Comparison of ENCODE assay signal across 18 cellular contexts in genomic region chr3:32321095-32321835, GRCh38.
DNase-seq lines count a peak whose midpoint lies in the region; ATAC-seq and TF ChIP-seq lines count a peak whose summit lies in the region.
"Had no signal": no experiment of that assay in that cellular context is flagged by ENCODE, and none has a peak within 500 bp of the region (broad histone marks: within the 10 kb centered on the region; RNA-seq: fewer than 3 reads in every experiment).

No MANE protein-coding gene starts in this region.

- H3K27ac Mint-ChIP-seq in neural progenitor cell, result peak overlapping the region; percentile 10
- H3K27ac Mint-ChIP-seq in mesothelial cell of epicardium, result no peak overlapping the region
- no peak overlapping the region for H3K27ac Mint-ChIP-seq in immature natural killer cell
- H3K27ac Mint-ChIP-seq: activated CD4-positive, alpha-beta memory T cell treated with anti-CD3 and anti-CD28 coated beads, Interleukin-2, amount 10 ng/mL, durations not matched to agents 7 days and 5 days; CD8-positive, alpha-beta T cell had no signal

- H3K9me3 Mint-ChIP-seq in neural progenitor cell (no peaks in the 10 kb centered on the region), mesothelial cell of epicardium (no peaks in the 10 kb centered on the region), immature natural killer cell (no peaks in the 10 kb centered on the region)
- H3K9me3 Mint-ChIP-seq: activated CD4-positive, alpha-beta memory T cell treated with anti-CD3 and anti-CD28 coated beads, Interleukin-2, amount 10 ng/mL, durations not matched to agents 7 days and 5 days; CD8-positive, alpha-beta T cell had no signal

- H2AFZ ChIP-seq in neural progenitor cell (replicated peaks), result peak overlapping the region; percentile 2

- H3K27me3 ChIP-seq in HUES48 (ENCODE audit: control insufficient read depth, insufficient read depth, low read length), result no peaks in the 10 kb centered on the region
- no peaks in the 10 kb centered on the region for H3K27me3 ChIP-seq in heart right ventricle
- no peaks in the 10 kb centered on the region for H3K27me3 ChIP-seq in neural progenitor cell
- no peaks in the 10 kb centered on the region for H3K27me3 ChIP-seq in SJCRH30
- H3K27me3 ChIP-seq: sigmoid colon had no signal

- H3K4me3 ChIP-seq in HUES48 (ENCODE audit: low read depth, low read length) (no peak overlapping the region), heart right ventricle (peak overlapping the region in 1 of 10 donors; percentile 5), neural progenitor cell (peak overlapping the region; percentile 16), SJCRH30 (no peak overlapping the region)
- H3K4me3 ChIP-seq: sigmoid colon had no signal

- H3K4me1 Mint-ChIP-seq in neural progenitor cell (peaks cover 71% of the 10 kb centered on the region), mesothelial cell of epicardium (peaks cover 38% of the 10 kb centered on the region), immature natural killer cell (no peaks in the 10 kb centered on the region)
- H3K4me1 Mint-ChIP-seq: activated CD4-positive, alpha-beta memory T cell treated with anti-CD3 and anti-CD28 coated beads, Interleukin-2, amount 10 ng/mL, durations not matched to agents 7 days and 5 days had no signal

- H3K4me1 ChIP-seq in HUES48 (ENCODE audit: control insufficient read depth, insufficient read depth, low read length) (peaks cover 41% of the 10 kb centered on the region), heart right ventricle (peaks cover 0 to 35% (median 15%) of the 10 kb centered on the region in 9 donors), neural progenitor cell (peaks cover 57% of the 10 kb centered on the region), SJCRH30 (peaks cover 6% of the 10 kb centered on the region; the same call in 1 of the 2 replicates)
- H3K4me1 ChIP-seq: sigmoid colon had no signal

- intact Hi-C loops in heart right ventricle (cut with DNase I), result no loop called here

- H3K4me2 ChIP-seq in neural progenitor cell, result peak overlapping the region; percentile 53

- peak; percentile 46 to 86 (median 72) for ATAC-seq in heart right ventricle
- ATAC-seq: CD8-positive, alpha-beta T cell had no signal

- 0 out of 2 replicates have a peak overlapping the region, but pooled peaks have one; percentile 13 for H3K9ac ChIP-seq in HUES48 (ENCODE audit: low read depth, low read length)
- H3K9ac ChIP-seq in neural progenitor cell, result no peak overlapping the region

- H4K20me1 ChIP-seq in neural progenitor cell (ENCODE audit: low read depth), result no peaks in the 10 kb centered on the region

- H3K9me3 ChIP-seq in HUES48 (ENCODE audit: control insufficient read depth, insufficient read depth, low read length) (no peaks in the 10 kb centered on the region), heart right ventricle (no peaks in the 10 kb centered on the region), neural progenitor cell (ENCODE audit: low read depth) (no peaks in the 10 kb centered on the region), SJCRH30 (replicated peaks) (no peaks in the 10 kb centered on the region)
- H3K9me3 ChIP-seq: sigmoid colon had no signal

- H3K27me3 Mint-ChIP-seq in neural progenitor cell (ENCODE audit: insufficient read depth, low read depth), result peaks cover 2% of the 10 kb centered on the region
- no peaks in the 10 kb centered on the region for H3K27me3 Mint-ChIP-seq in mesothelial cell of epicardium (ENCODE audit: low read depth)
- peaks cover 0 to 4% (median 0%) of the 10 kb centered on the region in 3 donors for H3K27me3 Mint-ChIP-seq in immature natural killer cell (ENCODE audit: low read depth in 3 of 3)
- H3K27me3 Mint-ChIP-seq: activated CD4-positive, alpha-beta memory T cell treated with anti-CD3 and anti-CD28 coated beads, Interleukin-2, amount 10 ng/mL, durations not matched to agents 7 days and 5 days had no signal

- H3K36me3 Mint-ChIP-seq in neural progenitor cell (no peaks in the 10 kb centered on the region), mesothelial cell of epicardium (no peaks in the 10 kb centered on the region), immature natural killer cell (no peaks in the 10 kb centered on the region)
- H3K36me3 Mint-ChIP-seq: CD8-positive, alpha-beta T cell had no signal

- H3K27ac ChIP-seq in HUES48 (ENCODE audit: low read depth, low read length) (peak overlapping the region; percentile 69), heart right ventricle (peak overlapping the region in 3 of 10 donors; percentile 13 to 39 (median 13)), neural progenitor cell (peak overlapping the region; percentile 90), SJCRH30 (no peak overlapping the region)
- H3K27ac ChIP-seq: sigmoid colon had no signal

- H3K4me3 Mint-ChIP-seq in neural progenitor cell (peak overlapping the region; percentile 39), mesothelial cell of epicardium (no peak overlapping the region), immature natural killer cell (no peak overlapping the region)
- H3K4me3 Mint-ChIP-seq: activated CD4-positive, alpha-beta memory T cell treated with anti-CD3 and anti-CD28 coated beads, Interleukin-2, amount 10 ng/mL, durations not matched to agents 7 days and 5 days; CD8-positive, alpha-beta T cell had no signal

- peaks cover 10% of the 10 kb centered on the region for H3K79me2 ChIP-seq in neural progenitor cell (ENCODE audit: low read depth)

- peaks cover 50% of the 10 kb centered on the region for H3F3A ChIP-seq in neural progenitor cell (ENCODE audit: low read depth)

- 26 to 43% methylated on average over 16 of the region's 16 CpGs for WGBS in heart right ventricle, 2 donors

- peak; percentile 81 for DNase-seq in NCI-H345 treated with DMSO at 0.1 percent for 48 hours (lab: John Stamatoyannopoulos, UW; ENCODE audit: unreplicated experiment)
- DNase-seq in heart right ventricle, result peak in 1 of 2 donors; percentile 31
- DNase-seq in neural progenitor cell (ENCODE audit: low spot score), result peak; percentile 78
- no peak for DNase-seq in mesothelial cell of epicardium (ENCODE audit: low spot score in 2 of 2, unreplicated experiment in 2 of 2)
- no peak for DNase-seq in activated CD8-positive, alpha-beta memory T cell treated with anti-CD3 and anti-CD28 coated beads, Interleukin-2, amount 50 U/mL, for 4 hours
- no peak for DNase-seq in SJCRH30
- no peak for DNase-seq in immature natural killer cell
- DNase-seq: activated CD4-positive, alpha-beta memory T cell treated with anti-CD3 and anti-CD28 coated beads, Interleukin-2, amount 10 ng/mL, durations not matched to agents 7 days and 5 days; activated effector memory CD4-positive, alpha-beta T cell treated with anti-CD3 and anti-CD28 coated beads, Interleukin-2, amount 50 U/mL, for 16 hours; caudate nucleus; CD8-positive, alpha-beta T cell; GF-D8; GOT3; hypothalamus; NCI-H524 treated with DMSO at 0.1 percent for 48 hours; SHP77 treated with DMSO at 0.1 percent for 48 hours; sigmoid colon had no signal

- H3K36me3 ChIP-seq in HUES48 (ENCODE audit: control insufficient read depth, insufficient read depth, low read length), result no peaks in the 10 kb centered on the region
- H3K36me3 ChIP-seq in heart right ventricle, result no peaks in the 10 kb centered on the region
- no peaks in the 10 kb centered on the region for H3K36me3 ChIP-seq in neural progenitor cell
- no peaks in the 10 kb centered on the region for H3K36me3 ChIP-seq in SJCRH30
- H3K36me3 ChIP-seq: sigmoid colon had no signal

- no peak for TF ChIP-seq CTCF in heart right ventricle (IDR thresholded peaks at IDR 0.05)
- TF ChIP-seq CTCF in neural progenitor cell (IDR thresholded peaks at IDR 0.05), result no peak
- TF ChIP-seq CTCF in mesothelial cell of epicardium (IDR thresholded peaks at IDR 0.05; ENCODE audit: unreplicated experiment), result no peak

Comparison
In these comparisons a context has a peak if more than half of its experiments do, and no peak if none do; other contexts are left out.
1. DNase-seq: peak in NCI-H345 treated with DMSO at 0.1 percent for 48 hours (single experiment) and neural progenitor cell (single experiment); none in mesothelial cell of epicardium (0 of 2), activated CD8-positive, alpha-beta memory T cell treated with anti-CD3 and anti-CD28 coated beads, Interleukin-2, amount 50 U/mL, for 4 hours (single experiment), SJCRH30 (0 of 2) and immature natural killer cell (0 of 3).